1 cellular context compared by ENCODE assay signal in genomic region chr18:48942554-48943261, GRCh38.
A peak's percentile ranks its signal among the peaks of the same experiment; 100 is the strongest.
TF ChIP-seq lines count a peak whose summit lies in the region.

No MANE protein-coding gene starts in this region.

TF ChIP-seq in HepG2, 621 proteins besides CTCF, POLR2A, EP300 and RAD21 (continued from another document and continues in another):
- TF ChIP-seq, protein P1, sequence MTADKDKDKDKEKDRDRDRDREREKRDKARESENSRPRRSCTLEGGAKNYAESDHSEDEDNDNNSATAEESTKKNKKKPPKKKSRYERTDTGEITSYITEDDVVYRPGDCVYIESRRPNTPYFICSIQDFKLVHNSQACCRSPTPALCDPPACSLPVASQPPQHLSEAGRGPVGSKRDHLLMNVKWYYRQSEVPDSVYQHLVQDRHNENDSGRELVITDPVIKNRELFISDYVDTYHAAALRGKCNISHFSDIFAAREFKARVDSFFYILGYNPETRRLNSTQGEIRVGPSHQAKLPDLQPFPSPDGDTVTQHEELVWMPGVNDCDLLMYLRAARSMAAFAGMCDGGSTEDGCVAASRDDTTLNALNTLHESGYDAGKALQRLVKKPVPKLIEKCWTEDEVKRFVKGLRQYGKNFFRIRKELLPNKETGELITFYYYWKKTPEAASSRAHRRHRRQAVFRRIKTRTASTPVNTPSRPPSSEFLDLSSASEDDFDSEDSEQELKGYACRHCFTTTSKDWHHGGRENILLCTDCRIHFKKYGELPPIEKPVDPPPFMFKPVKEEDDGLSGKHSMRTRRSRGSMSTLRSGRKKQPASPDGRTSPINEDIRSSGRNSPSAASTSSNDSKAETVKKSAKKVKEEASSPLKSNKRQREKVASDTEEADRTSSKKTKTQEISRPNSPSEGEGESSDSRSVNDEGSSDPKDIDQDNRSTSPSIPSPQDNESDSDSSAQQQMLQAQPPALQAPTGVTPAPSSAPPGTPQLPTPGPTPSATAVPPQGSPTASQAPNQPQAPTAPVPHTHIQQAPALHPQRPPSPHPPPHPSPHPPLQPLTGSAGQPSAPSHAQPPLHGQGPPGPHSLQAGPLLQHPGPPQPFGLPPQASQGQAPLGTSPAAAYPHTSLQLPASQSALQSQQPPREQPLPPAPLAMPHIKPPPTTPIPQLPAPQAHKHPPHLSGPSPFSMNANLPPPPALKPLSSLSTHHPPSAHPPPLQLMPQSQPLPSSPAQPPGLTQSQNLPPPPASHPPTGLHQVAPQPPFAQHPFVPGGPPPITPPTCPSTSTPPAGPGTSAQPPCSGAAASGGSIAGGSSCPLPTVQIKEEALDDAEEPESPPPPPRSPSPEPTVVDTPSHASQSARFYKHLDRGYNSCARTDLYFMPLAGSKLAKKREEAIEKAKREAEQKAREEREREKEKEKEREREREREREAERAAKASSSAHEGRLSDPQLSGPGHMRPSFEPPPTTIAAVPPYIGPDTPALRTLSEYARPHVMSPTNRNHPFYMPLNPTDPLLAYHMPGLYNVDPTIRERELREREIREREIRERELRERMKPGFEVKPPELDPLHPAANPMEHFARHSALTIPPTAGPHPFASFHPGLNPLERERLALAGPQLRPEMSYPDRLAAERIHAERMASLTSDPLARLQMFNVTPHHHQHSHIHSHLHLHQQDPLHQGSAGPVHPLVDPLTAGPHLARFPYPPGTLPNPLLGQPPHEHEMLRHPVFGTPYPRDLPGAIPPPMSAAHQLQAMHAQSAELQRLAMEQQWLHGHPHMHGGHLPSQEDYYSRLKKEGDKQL (CRISPR knock-in tag; IDR thresholded peaks at IDR 0.05; ENCODE audit: low read depth): no peak
- TF ChIP-seq ZNF501 (CRISPR knock-in tag; IDR thresholded peaks at IDR 0.05) (no peak), ZFP1 (CRISPR knock-in tag; IDR thresholded peaks at IDR 0.05) (no peak), TFDP2 (CRISPR knock-in tag; IDR thresholded peaks at IDR 0.05) (no peak), KDM6A (CRISPR knock-in tag; IDR thresholded peaks at IDR 0.05; ENCODE audit: low read depth) (peak; percentile 55; the same call in 1 of the 2 replicates), ZNF18 (CRISPR knock-in tag; IDR thresholded peaks at IDR 0.05; ENCODE audit: insufficient replicate concordance) (no peak), U2AF2 (IDR thresholded peaks at IDR 0.05; ENCODE audit: low read depth, low read length) (no peak), MIXL1 (CRISPR knock-in tag; IDR thresholded peaks at IDR 0.05) (peak; percentile 54; the same call in 1 of the 2 replicates), CC2D1A (CRISPR knock-in tag; IDR thresholded peaks at IDR 0.05) (no peak), TIGD3 (CRISPR knock-in tag; IDR thresholded peaks at IDR 0.05; ENCODE audit: borderline replicate concordance) (no peak), MLLT10 (CRISPR knock-in tag; IDR thresholded peaks at IDR 0.05) (no peak), MEIS1 (CRISPR knock-in tag; IDR thresholded peaks at IDR 0.05; ENCODE audit: borderline replicate concordance) (peak; percentile 67; the same call in 1 of the 2 replicates), FOXJ3 (CRISPR knock-in tag; IDR thresholded peaks at IDR 0.05; ENCODE audit: borderline replicate concordance) (no peak; the same call in 1 of the 2 replicates), ZNF335 (CRISPR knock-in tag; IDR thresholded peaks at IDR 0.05) (0 out of 2 replicates have a peak, but pooled peaks have one; percentile 51), CENPBD1 (CRISPR knock-in tag; IDR thresholded peaks at IDR 0.05; ENCODE audit: borderline replicate concordance, low read depth) (no peak), SOX6 (IDR thresholded peaks at IDR 0.05) (no peak), SOX6 (CRISPR knock-in tag; IDR thresholded peaks at IDR 0.05) (peak; percentile 70), GATA4 (IDR thresholded peaks at IDR 0.05; ENCODE audit: borderline replicate concordance, low read depth) (no peak), THRA (CRISPR knock-in tag; IDR thresholded peaks at IDR 0.05; ENCODE audit: borderline replicate concordance) (peak; percentile 79; the same call in 1 of the 2 replicates), HIVEP1 (CRISPR knock-in tag; IDR thresholded peaks at IDR 0.05) (0 out of 2 replicates have a peak, but pooled peaks have one; percentile 41), ZNF674 (CRISPR knock-in tag; IDR thresholded peaks at IDR 0.05; ENCODE audit: low read depth) (no peak), ZSCAN12 (CRISPR knock-in tag; IDR thresholded peaks at IDR 0.05) (no peak), DNMT3B (CRISPR knock-in tag; conservative IDR thresholded peaks at IDR 0.05) (peak; percentile 89; the same call in 1 of the 2 replicates), SP5 (CRISPR knock-in tag; IDR thresholded peaks at IDR 0.05; ENCODE audit: borderline replicate concordance, low read depth) (no peak), ESRRA (CRISPR knock-in tag; IDR thresholded peaks at IDR 0.05; ENCODE audit: low read depth) (peak; percentile 88), STAG1 (CRISPR knock-in tag; IDR thresholded peaks at IDR 0.05) (peak; percentile 13; the same call in 1 of the 2 replicates), KAT2B (IDR thresholded peaks at IDR 0.05; ENCODE audit: borderline replicate concordance, low read depth, low read length) (no peak), ZKSCAN8 (CRISPR knock-in tag; IDR thresholded peaks at IDR 0.05; ENCODE audit: borderline replicate concordance) (0 out of 2 replicates have a peak, but pooled peaks have one; percentile 28), SP1 (IDR thresholded peaks at IDR 0.05) (no peak), SP1 (CRISPR knock-in tag; IDR thresholded peaks at IDR 0.05) (no peak), ZNF547 (CRISPR knock-in tag; IDR thresholded peaks at IDR 0.05) (no peak), MXI1 (IDR thresholded peaks at IDR 0.05; ENCODE audit: borderline replicate concordance, low read depth, low read length) (peak; percentile 63; the same call in 1 of the 3 replicates), ZNF883 (CRISPR knock-in tag; IDR thresholded peaks at IDR 0.05; ENCODE audit: not compliant biosample characterization) (no peak), RBM39 (IDR thresholded peaks at IDR 0.05; ENCODE audit: low read depth, low read length, poor library complexity, severe bottlenecking) (no peak)
- TF ChIP-seq, protein P2, sequence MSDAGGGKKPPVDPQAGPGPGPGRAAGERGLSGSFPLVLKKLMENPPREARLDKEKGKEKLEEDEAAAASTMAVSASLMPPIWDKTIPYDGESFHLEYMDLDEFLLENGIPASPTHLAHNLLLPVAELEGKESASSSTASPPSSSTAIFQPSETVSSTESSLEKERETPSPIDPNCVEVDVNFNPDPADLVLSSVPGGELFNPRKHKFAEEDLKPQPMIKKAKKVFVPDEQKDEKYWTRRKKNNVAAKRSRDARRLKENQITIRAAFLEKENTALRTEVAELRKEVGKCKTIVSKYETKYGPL (CRISPR knock-in tag; IDR thresholded peaks at IDR 0.05): no peak
- TF ChIP-seq, protein P3, sequence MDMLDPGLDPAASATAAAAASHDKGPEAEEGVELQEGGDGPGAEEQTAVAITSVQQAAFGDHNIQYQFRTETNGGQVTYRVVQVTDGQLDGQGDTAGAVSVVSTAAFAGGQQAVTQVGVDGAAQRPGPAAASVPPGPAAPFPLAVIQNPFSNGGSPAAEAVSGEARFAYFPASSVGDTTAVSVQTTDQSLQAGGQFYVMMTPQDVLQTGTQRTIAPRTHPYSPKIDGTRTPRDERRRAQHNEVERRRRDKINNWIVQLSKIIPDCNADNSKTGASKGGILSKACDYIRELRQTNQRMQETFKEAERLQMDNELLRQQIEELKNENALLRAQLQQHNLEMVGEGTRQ (IDR thresholded peaks at IDR 0.05; ENCODE audit: low read depth, low read length): no peak
- TF ChIP-seq, protein P3 (CRISPR knock-in tag; IDR thresholded peaks at IDR 0.05; ENCODE audit: borderline replicate concordance): no peak
- TF ChIP-seq, protein P4, sequence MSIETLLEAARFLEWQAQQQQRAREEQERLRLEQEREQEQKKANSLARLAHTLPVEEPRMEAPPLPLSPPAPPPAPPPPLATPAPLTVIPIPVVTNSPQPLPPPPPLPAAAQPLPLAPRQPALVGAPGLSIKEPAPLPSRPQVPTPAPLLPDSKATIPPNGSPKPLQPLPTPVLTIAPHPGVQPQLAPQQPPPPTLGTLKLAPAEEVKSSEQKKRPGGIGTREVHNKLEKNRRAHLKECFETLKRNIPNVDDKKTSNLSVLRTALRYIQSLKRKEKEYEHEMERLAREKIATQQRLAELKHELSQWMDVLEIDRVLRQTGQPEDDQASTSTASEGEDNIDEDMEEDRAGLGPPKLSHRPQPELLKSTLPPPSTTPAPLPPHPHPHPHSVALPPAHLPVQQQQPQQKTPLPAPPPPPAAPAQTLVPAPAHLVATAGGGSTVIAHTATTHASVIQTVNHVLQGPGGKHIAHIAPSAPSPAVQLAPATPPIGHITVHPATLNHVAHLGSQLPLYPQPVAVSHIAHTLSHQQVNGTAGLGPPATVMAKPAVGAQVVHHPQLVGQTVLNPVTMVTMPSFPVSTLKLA (IDR thresholded peaks at IDR 0.05): no peak
- TF ChIP-seq, protein P5, sequence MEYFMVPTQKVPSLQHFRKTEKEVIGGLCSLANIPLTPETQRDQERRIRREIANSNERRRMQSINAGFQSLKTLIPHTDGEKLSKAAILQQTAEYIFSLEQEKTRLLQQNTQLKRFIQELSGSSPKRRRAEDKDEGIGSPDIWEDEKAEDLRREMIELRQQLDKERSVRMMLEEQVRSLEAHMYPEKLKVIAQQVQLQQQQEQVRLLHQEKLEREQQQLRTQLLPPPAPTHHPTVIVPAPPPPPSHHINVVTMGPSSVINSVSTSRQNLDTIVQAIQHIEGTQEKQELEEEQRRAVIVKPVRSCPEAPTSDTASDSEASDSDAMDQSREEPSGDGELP (IDR thresholded peaks at IDR 0.05; ENCODE audit: borderline replicate concordance, low read depth): peak; percentile 88; the same call in 1 of the 2 replicates
- TF ChIP-seq, protein P6, sequence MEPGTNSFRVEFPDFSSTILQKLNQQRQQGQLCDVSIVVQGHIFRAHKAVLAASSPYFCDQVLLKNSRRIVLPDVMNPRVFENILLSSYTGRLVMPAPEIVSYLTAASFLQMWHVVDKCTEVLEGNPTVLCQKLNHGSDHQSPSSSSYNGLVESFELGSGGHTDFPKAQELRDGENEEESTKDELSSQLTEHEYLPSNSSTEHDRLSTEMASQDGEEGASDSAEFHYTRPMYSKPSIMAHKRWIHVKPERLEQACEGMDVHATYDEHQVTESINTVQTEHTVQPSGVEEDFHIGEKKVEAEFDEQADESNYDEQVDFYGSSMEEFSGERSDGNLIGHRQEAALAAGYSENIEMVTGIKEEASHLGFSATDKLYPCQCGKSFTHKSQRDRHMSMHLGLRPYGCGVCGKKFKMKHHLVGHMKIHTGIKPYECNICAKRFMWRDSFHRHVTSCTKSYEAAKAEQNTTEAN (CRISPR knock-in tag; conservative IDR thresholded peaks at IDR 0.05): no peak
